9 cellular contexts compared by ENCODE assay signal in genomic region chr7:156816943-156817572, GRCh38.
A peak's percentile ranks its signal among the peaks of the same experiment; 100 is the strongest.
DNase-seq lines count a peak whose midpoint lies in the region; FAIRE-seq and TF ChIP-seq lines count a peak whose summit lies in the region.
"Had no signal": no experiment of that assay in that cellular context is flagged by ENCODE, and none has a peak within 500 bp of the region (broad histone marks: within the 10 kb centered on the region; RNA-seq: fewer than 3 reads in every experiment).

No MANE protein-coding gene starts in this region.

- in situ Hi-C loops in SK-MEL-5 (cut with HindIII; ENCODE audit: low pct_unique_long_range_greater_than_20kb, low sequenced_read_pairs) = no loop called here

- no peak overlapping the region for H3K27ac ChIP-seq in caudate nucleus (ENCODE audit: low read depth, low read length)

- no peak overlapping the region for H3K4me3 ChIP-seq in H7 (ENCODE audit: insufficient read depth, low read depth, low read length)

- DNase-seq in AG09319 (ENCODE audit: extremely low read depth, low read depth) (no peak), GM19239 (ENCODE audit: insufficient read length, low spot score) (no peak), SK-MEL-5 (ENCODE audit: low read depth, low spot score) (peak; percentile 50), globus pallidus (ENCODE audit: low spot score) (peak; percentile 7), H7 (no peak), GDM1 (lab: John Stamatoyannopoulos, UW) (no peak), caudate nucleus (lab: John Stamatoyannopoulos, UW) (no peak), ureter (ENCODE audit: low spot score) (no peak)
- DNase-seq: stimulated activated naive B cell treated with anti-CD40 and anti-IgM and Interleukin-4, amounts not matched to agents 10 μg/mL and 1 μg/mL and 100 μg/mL, for 72 hours had no signal

- no peaks in the 10 kb centered on the region; the same call in 1 of the 2 replicates for H3K36me3 ChIP-seq in H7 (replicated peaks; ENCODE audit: control insufficient read depth, insufficient read depth, low read length)

- H3K27me3 ChIP-seq in H7 (ENCODE audit: control insufficient read depth, insufficient read depth, low read length) = no peaks in the 10 kb centered on the region

- peak; percentile 33 for FAIRE-seq in GM19239 (lab: Jason Lieb, UNC)

- peak; percentile 41 for TF ChIP-seq CTCF in AG09319 (IDR thresholded peaks at IDR 0.05; ENCODE audit: low read depth, low read length)

Comparison
In these comparisons a context has a peak if more than half of its experiments do, and no peak if none do; other contexts are left out.
1. DNase-seq: peak in SK-MEL-5 (single experiment) and globus pallidus (single experiment); none in AG09319 (single experiment), GM19239 (single experiment), H7 (single experiment), GDM1 (single experiment), caudate nucleus (0 of 61) and ureter (single experiment).